1 cellular context compared by ENCODE assay signal in the genomic region with DNA sequence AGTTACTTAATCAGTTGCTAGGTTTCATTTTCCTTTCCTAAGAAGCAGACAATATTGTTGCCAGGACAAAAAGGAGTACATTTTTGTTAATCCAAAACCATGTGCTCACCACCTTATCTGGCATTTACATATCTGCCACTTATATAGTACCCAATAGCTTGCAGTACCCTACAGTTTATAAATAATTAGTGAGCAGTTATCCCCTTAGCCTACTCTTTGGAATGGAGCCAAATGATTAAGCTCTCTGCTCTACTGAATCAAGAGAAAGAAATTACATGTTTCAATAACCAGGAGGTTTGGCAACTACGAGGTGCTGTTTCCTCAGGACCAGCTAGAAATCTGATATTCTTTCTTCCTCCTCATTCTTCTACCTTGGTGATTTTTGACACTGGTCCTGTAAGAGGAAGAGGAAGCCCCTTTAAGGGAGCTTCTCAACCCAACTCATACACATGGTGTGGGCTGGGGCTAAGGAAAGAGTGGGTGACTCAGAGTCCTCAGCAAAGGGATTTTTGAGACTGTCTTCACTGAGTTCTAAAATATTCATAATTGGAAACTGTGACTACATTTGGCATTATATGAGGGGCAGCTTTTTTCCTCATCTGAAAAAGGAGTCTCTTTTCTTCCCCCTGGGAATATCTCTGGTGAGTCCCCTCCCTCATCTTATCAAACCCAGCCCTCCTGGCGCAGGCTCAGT.
TF ChIP-seq lines count a peak whose summit lies in the region.

No MANE protein-coding gene starts in this region.

TF ChIP-seq in GM12878, 131 proteins besides CTCF, POLR2A, EP300 and RAD21 (continued from another document):
- TF ChIP-seq ZBTB33 (IDR thresholded peaks at IDR 0.05) (no peak), NBN (IDR thresholded peaks at IDR 0.05) (no peak), CREB1 (IDR thresholded peaks at IDR 0.05; ENCODE audit: low read depth) (no peak), RELB (IDR thresholded peaks at IDR 0.05; ENCODE audit: low read depth) (peak; percentile 26; the same call in 1 of the 2 replicates), SMAD5 (IDR thresholded peaks at IDR 0.05; ENCODE audit: low read depth) (no peak), E4F1 (IDR thresholded peaks at IDR 0.05; ENCODE audit: borderline replicate concordance, partially characterized antibody) (no peak), POLR2AphosphoS5 (IDR thresholded peaks at IDR 0.05; ENCODE audit: low read length) (0 out of 2 replicates have a peak, but pooled peaks have one; percentile 7), MTA2 (IDR thresholded peaks at IDR 0.05; ENCODE audit: low read depth) (no peak; the same call in 1 of the 2 replicates), SRF (IDR thresholded peaks at IDR 0.05; ENCODE audit: low read depth in 2 of 2, low read length in 2 of 2) (peak; percentile 80 to 97), CREM (IDR thresholded peaks at IDR 0.05; ENCODE audit: low read depth) (0 out of 2 replicates have a peak, but pooled peaks have one; percentile 14), SREBF2 (IDR thresholded peaks at IDR 0.05; ENCODE audit: low read length) (no peak), POU2F2 (IDR thresholded peaks at IDR 0.05; ENCODE audit: borderline replicate concordance, low read depth, low read length) (no peak), IKZF1 (conservative IDR thresholded peaks at IDR 0.05) (0 out of 2 replicates have a peak, but pooled peaks have one; percentile 21), EED (IDR thresholded peaks at IDR 0.05; ENCODE audit: low read depth) (peak; percentile 36; the same call in 1 of the 2 replicates), SPI1 (IDR thresholded peaks at IDR 0.05; ENCODE audit: borderline replicate concordance, insufficient read depth, low read depth, low read length) (peak; percentile 44), SIN3A (IDR thresholded peaks at IDR 0.05; ENCODE audit: low read depth, low read length) (peak; percentile 61; the same call in 1 of the 2 replicates), NKRF (conservative IDR thresholded peaks at IDR 0.05) (no peak), ZNF207 (IDR thresholded peaks at IDR 0.05; ENCODE audit: borderline replicate concordance) (no peak), HDAC2 (IDR thresholded peaks at IDR 0.05) (no peak), ZBED1 (IDR thresholded peaks at IDR 0.05; ENCODE audit: borderline replicate concordance) (no peak), ZNF217 (IDR thresholded peaks at IDR 0.05) (no peak), NFIC (IDR thresholded peaks at IDR 0.05; ENCODE audit: low read depth, low read length) (peak; percentile 65), CBFB (IDR thresholded peaks at IDR 0.05; ENCODE audit: low read depth) (no peak), PML (IDR thresholded peaks at IDR 0.05; ENCODE audit: low read length) (0 out of 2 replicates have a peak, but pooled peaks have one; percentile 46), TBL1XR1 (IDR thresholded peaks at IDR 0.05; ENCODE audit: low read depth, low read length) (0 out of 2 replicates have a peak, but pooled peaks have one; percentile 17)
